In the genomic region with DNA sequence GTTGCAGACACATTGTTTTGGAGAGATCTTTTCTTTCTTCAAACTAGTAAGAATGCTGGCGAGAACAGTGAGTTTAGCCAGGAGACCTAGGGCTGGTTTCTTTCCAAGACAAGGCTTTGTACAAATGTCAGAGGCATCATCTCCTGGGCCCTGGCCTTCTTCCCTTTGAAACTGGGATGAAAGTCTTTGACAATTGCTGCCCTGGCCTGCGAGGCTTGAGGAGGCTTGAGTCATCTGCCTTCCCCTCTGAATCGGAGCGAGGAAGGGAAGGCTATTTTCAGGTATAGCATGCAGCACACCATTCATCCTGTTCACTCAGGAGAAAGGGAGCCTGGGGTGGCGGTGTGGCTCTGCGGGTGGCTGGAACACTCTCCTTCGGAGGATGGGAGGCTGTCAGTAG, we compare ENCODE assay signal across 29 cellular contexts. TPM values are rescaled to one million over a fixed set of nuclear protein-coding genes. Genes with fewer than 3 reads are reported as not detected.
DNase-seq lines count a peak whose midpoint lies in the region; ATAC-seq and TF ChIP-seq lines count a peak whose summit lies in the region.
"Had no signal": no experiment of that assay in that cellular context is flagged by ENCODE, and none has a peak within 500 bp of the region (broad histone marks: within the 10 kb centered on the region; RNA-seq: fewer than 3 reads in every experiment).

No MANE protein-coding gene starts in this region.

- H3K27ac ChIP-seq in AG04450 (ENCODE audit: low read depth, low read length) (peak overlapping the region; percentile 39), osteoblast (ENCODE audit: low read depth, low read length) (peak overlapping the region; percentile 33)
- H3K27ac ChIP-seq: pancreas, PC-9, WERI-Rb-1 had no signal

- H3K9me3 ChIP-seq in AG04450 (ENCODE audit: control insufficient read depth, insufficient read depth, low read length): no peaks in the 10 kb centered on the region
- H3K9me3 ChIP-seq in adipocyte (ENCODE audit: control insufficient read depth, low read length): no peaks in the 10 kb centered on the region
- no peaks in the 10 kb centered on the region for H3K9me3 ChIP-seq in osteoblast (ENCODE audit: low read depth, low read length)
- H3K9me3 ChIP-seq: adrenal gland, pancreas had no signal

- no peak for TF ChIP-seq CTCF in AG04450 (IDR thresholded peaks at IDR 0.05; ENCODE audit: low read depth, low read length)
- TF ChIP-seq CTCF in osteoblast (IDR thresholded peaks at IDR 0.05; ENCODE audit: extremely low read depth, low read depth, low read length): no peak

- no peak overlapping the region for H3K4me3 ChIP-seq in AG04450 (ENCODE audit: low read depth, low read length)
- no peak overlapping the region for H3K4me3 ChIP-seq in adipocyte (ENCODE audit: low read length)
- no peak overlapping the region for H3K4me3 ChIP-seq in osteoblast (ENCODE audit: insufficient read depth, low read length)
- H3K4me3 ChIP-seq: adrenal gland, pancreas, PC-9 had no signal

- no peak overlapping the region for H3K4me2 ChIP-seq in osteoblast (ENCODE audit: insufficient read depth, low read length)
- H3K4me2 ChIP-seq: PC-9 had no signal

- DNase-seq in AG04450 (ENCODE audit: low read depth, low spot score) (no peak), adipocyte (ENCODE audit: low read depth) (peak; percentile 24), fibroblast of gingiva (ENCODE audit: low read depth) (peak; percentile 61), osteoblast (ENCODE audit: insufficient read length, low spot score, missing footprints) (no peak)
- no peak for DNase-seq in stimulated activated CD8-positive, alpha-beta memory T cell treated with anti-CD3 and anti-CD28 coated beads, Interleukin-4, amount 100 ng/mL, for 48 hours
- no peak for DNase-seq in central memory CD4-positive, alpha-beta T cell
- DNase-seq: activated CD4-positive, alpha-beta T cell treated with anti-CD3 and anti-CD28 coated beads for 48 hours; activated gamma-delta T cell treated with Interleukin-2 at 50 U/mL for 16 hours; activated T-cell treated with anti-CD3 and anti-CD28 coated beads, Interleukin-2, amount 50 U/mL, for 24 hours; CD8-positive, alpha-beta T cell; EL; IMR-90; NCI-H1092 treated with DMSO at 0.1 percent for 48 hours; NCI-H187; NCI-H2171; NCI-H524; PC-9; stimulated activated CD4-positive, alpha-beta T cell treated with anti-CD3 and anti-CD28 coated beads, Interleukin-12 subunit alpha, Interleukin-12 subunit beta, amount 100 ng/mL, for 4 hours; stimulated activated CD4-positive, alpha-beta T cell treated with anti-CD3 and anti-CD28 coated beads, Interleukin-4, amount 100 ng/mL, for 4 hours; stimulated activated naive B cell treated with anti-CD40 and anti-IgM and Interleukin-4, amounts not matched to agents 10 μg/mL and 1 μg/mL and 100 μg/mL, for 72 hours; WERI-Rb-1 had no signal

- CTCF ChIA-PET in AG04450 (lab: Charles Lee): no interaction called here

- H3K27me3 ChIP-seq in AG04450 (ENCODE audit: control insufficient read depth, insufficient read depth, low read length) (no peaks in the 10 kb centered on the region), adipocyte (replicated peaks; ENCODE audit: control insufficient read depth, insufficient read depth, low read length) (no peaks in the 10 kb centered on the region), osteoblast (ENCODE audit: insufficient read depth, low read length) (no peaks in the 10 kb centered on the region)
- H3K27me3 ChIP-seq: adrenal gland, pancreas had no signal

- H4K20me1 ChIP-seq in osteoblast (ENCODE audit: insufficient read depth, low read length): no peaks in the 10 kb centered on the region

- H3K4me1 ChIP-seq in adipocyte (ENCODE audit: control insufficient read depth, insufficient read depth, low read length) (peaks cover 13% of the 10 kb centered on the region), osteoblast (ENCODE audit: insufficient read depth, low read length) (peaks cover 9% of the 10 kb centered on the region)
- H3K4me1 ChIP-seq: pancreas had no signal

- H3K36me3 ChIP-seq in adipocyte (ENCODE audit: control insufficient read depth, insufficient read depth, low read length, severe bottlenecking) (peaks cover 16% of the 10 kb centered on the region), osteoblast (ENCODE audit: insufficient read depth, low read length) (no peaks in the 10 kb centered on the region)
- H3K36me3 ChIP-seq: adrenal gland, pancreas, WERI-Rb-1 had no signal

- no peaks in the 10 kb centered on the region for H3K79me2 ChIP-seq in osteoblast (ENCODE audit: insufficient read depth, low read length)

- no peak overlapping the region for H3K9ac ChIP-seq in adipocyte (ENCODE audit: low read length)

- ATAC-seq in GM18519 (IDR thresholded peaks at IDR 0.05; ENCODE audit: low FRiP score, unreplicated experiment): no peak
- no peak for ATAC-seq in GM18502 (IDR thresholded peaks at IDR 0.05; ENCODE audit: poor library complexity, unreplicated experiment)
- ATAC-seq: CD8-positive, alpha-beta T cell; naive thymus-derived CD8-positive, alpha-beta T cell; pancreas; right cardiac atrium; stimulated activated naive B cell treated with anti-CD40 and anti-IgM and Interleukin-4, amounts not matched to agents 10 μg/mL and 1 μg/mL and 100 μg/mL, for 72 hours had no signal

- POLR2A ChIA-PET in AG04450 (lab: Yijun Ruan, JAX): no interaction called here

- H2AFZ ChIP-seq in osteoblast (ENCODE audit: low read length): no peak overlapping the region
- H2AFZ ChIP-seq: PC-9 had no signal

RNA-seq across cellular contexts. Expression of gene PARVG, which starts 21.5 kb away (rescaled TPM):
- 0.01 TPM in 1 of 2 replicates, not detected in the other for polyA plus RNA-seq in AG04450 (2011; rRNA removed)
- not detected in 2 replicates for polyA minus RNA-seq in AG04450 (2011; rRNA and poly(A)+ RNA removed)
- total RNA-seq in osteoblast: 1.1 and 1.5 TPM in 2 replicates
- total RNA-seq: A172, IMR-90, kidney epithelial cell, PC-9 had no signal
- polyA plus RNA-seq: IMR-90 had no signal

Comparison
In these comparisons a context has a peak if more than half of its experiments do, and no peak if none do; other contexts are left out.
1. DNase-seq: peak in adipocyte (single experiment) and fibroblast of gingiva (single experiment); none in AG04450 (single experiment), osteoblast (single experiment), stimulated activated CD8-positive, alpha-beta memory T cell treated with anti-CD3 and anti-CD28 coated beads, Interleukin-4, amount 100 ng/mL, for 48 hours (single experiment) and central memory CD4-positive, alpha-beta T cell (single experiment).